18 cellular contexts compared by ENCODE assay signal in genomic region chr17:1264196-1264595, GRCh38. TPM values are rescaled to one million over a fixed set of nuclear protein-coding genes. Genes with fewer than 3 reads are reported as not detected.
DNase-seq lines count a peak whose midpoint lies in the region; ATAC-seq and TF ChIP-seq lines count a peak whose summit lies in the region.
"Had no signal": no experiment of that assay in that cellular context is flagged by ENCODE, and none has a peak within 500 bp of the region (broad histone marks: within the 10 kb centered on the region; RNA-seq: fewer than 3 reads in every experiment).

No MANE protein-coding gene starts in this region.

- no peak for ATAC-seq in HG03342 (IDR thresholded peaks at IDR 0.05; ENCODE audit: unreplicated experiment)

- no peaks in the 10 kb centered on the region for H3K36me3 Mint-ChIP-seq in progenitor cell of endocrine pancreas (ENCODE audit: insufficient read depth)

- H3K27ac Mint-ChIP-seq in progenitor cell of endocrine pancreas, result peak overlapping the region; percentile 63

- peak overlapping the region; percentile 29 for H3K4me3 Mint-ChIP-seq in progenitor cell of endocrine pancreas (ENCODE audit: low read depth)

- H3K27me3 Mint-ChIP-seq in progenitor cell of endocrine pancreas, result peaks cover 14% of the 10 kb centered on the region

- DNase-seq in COLO829 (ENCODE audit: low spot score) (peak; percentile 53), NCI-H82 treated with DMSO at 0.1 percent for 48 hours (lab: John Stamatoyannopoulos, UW; ENCODE audit: unreplicated experiment) (peak; percentile 25), left kidney (ENCODE audit: low read depth, low spot score) (peak; percentile 85), progenitor cell of endocrine pancreas (ENCODE audit: low spot score, unreplicated experiment) (no peak), dermis blood vessel endothelial cell (no peak), GM19240 (ENCODE audit: insufficient read length, low spot score) (no peak)
- DNase-seq: CD8-positive, alpha-beta memory T cell; DMS79; NCI-H1105 treated with DMSO at 0.1 percent for 48 hours; NCI-H1694; NCI-H2081 treated with DMSO at 0.1 percent for 48 hours; NCI-H446 treated with DMSO at 0.1 percent for 48 hours; NCI-H69; OCI-M1; SHP77 treated with DMSO at 0.1 percent for 48 hours; SK-N-SH had no signal

- no peak for TF ChIP-seq CTCF in progenitor cell of endocrine pancreas (IDR thresholded peaks at IDR 0.05; ENCODE audit: unreplicated experiment)

- peaks cover 11% of the 10 kb centered on the region for H3K4me1 Mint-ChIP-seq in progenitor cell of endocrine pancreas (ENCODE audit: low read depth)

- no peaks in the 10 kb centered on the region for H3K9me3 Mint-ChIP-seq in progenitor cell of endocrine pancreas (ENCODE audit: low read depth)
- H3K9me3 Mint-ChIP-seq: CD8-positive, alpha-beta memory T cell had no signal

RNA-seq across cellular contexts. Expression of gene BHLHA9, which starts 6.0 kb away (rescaled TPM):
- total RNA-seq in progenitor cell of endocrine pancreas, result not detected in 2 replicates
- total RNA-seq in dermis blood vessel endothelial cell, result not detected in 2 replicates
- total RNA-seq: A673; CD8-positive, alpha-beta memory T cell had no signal

RNA-seq across cellular contexts. Expression of gene TRARG1, which starts 15.3 kb away (rescaled TPM):
- total RNA-seq in progenitor cell of endocrine pancreas (not detected in 2 replicates), dermis blood vessel endothelial cell (not detected in 2 replicates)
- total RNA-seq: A673; CD8-positive, alpha-beta memory T cell had no signal

Comparison
In these comparisons a context has a peak if more than half of its experiments do, and no peak if none do; other contexts are left out.
1. DNase-seq: peak in COLO829 (single experiment), NCI-H82 treated with DMSO at 0.1 percent for 48 hours (single experiment) and left kidney (single experiment); none in progenitor cell of endocrine pancreas (single experiment), dermis blood vessel endothelial cell (single experiment) and GM19240 (single experiment).